In genomic region chr13:51451467-51452390, GRCh38 we compare ENCODE assay signal across 1 cellular context.
TF ChIP-seq lines count a peak whose summit lies in the region.

No MANE protein-coding gene starts in this region.

TF ChIP-seq in HepG2, 621 proteins besides CTCF, POLR2A, EP300 and RAD21 (continued from another document and continues in another):
- TF ChIP-seq ARID4A (CRISPR knock-in tag; IDR thresholded peaks at IDR 0.05; ENCODE audit: borderline replicate concordance) (peak; percentile 23; the same call in 1 of the 2 replicates), ZSCAN25 (CRISPR knock-in tag; IDR thresholded peaks at IDR 0.05) (peak; percentile 48; the same call in 1 of the 2 replicates), CHD2 (IDR thresholded peaks at IDR 0.05; ENCODE audit: low read depth, low read length) (peak; percentile 10; the same call in 1 of the 2 replicates), ZNF792 (CRISPR knock-in tag; IDR thresholded peaks at IDR 0.05) (0 out of 2 replicates have a peak, but pooled peaks have one; percentile 26), ZNF790 (CRISPR knock-in tag; IDR thresholded peaks at IDR 0.05; ENCODE audit: borderline replicate concordance) (0 out of 2 replicates have a peak, but pooled peaks have one; percentile 43), GABPB1 (CRISPR knock-in tag; IDR thresholded peaks at IDR 0.05) (0 out of 2 replicates have a peak, but pooled peaks have one; percentile 24), MAF1 (CRISPR knock-in tag; IDR thresholded peaks at IDR 0.05; ENCODE audit: borderline replicate concordance) (no peak), POLR2G (IDR thresholded peaks at IDR 0.05; ENCODE audit: low read depth, low read length) (peak; percentile 56; the same call in 1 of the 2 replicates), TAF1 (CRISPR knock-in tag; IDR thresholded peaks at IDR 0.05) (peak; percentile 55; the same call in 1 of the 2 replicates), AGO2 (optimal IDR thresholded peaks at IDR 0.05; ENCODE audit: low read depth, low read length) (peak; percentile 71), ZNF687 (CRISPR knock-in tag; IDR thresholded peaks at IDR 0.05) (peak; percentile 72), ZNF777 (CRISPR knock-in tag; IDR thresholded peaks at IDR 0.05) (0 out of 2 replicates have a peak, but pooled peaks have one; percentile 14), ZFP91 (CRISPR knock-in tag; IDR thresholded peaks at IDR 0.05; ENCODE audit: borderline replicate concordance) (peak; percentile 94), KMT2B (CRISPR knock-in tag; IDR thresholded peaks at IDR 0.05) (peak; percentile 38; the same call in 1 of the 2 replicates), ZBTB2 (CRISPR knock-in tag; IDR thresholded peaks at IDR 0.05; ENCODE audit: low read depth) (0 out of 2 replicates have a peak, but pooled peaks have one; percentile 47), ZNF564 (CRISPR knock-in tag; IDR thresholded peaks at IDR 0.05) (0 out of 2 replicates have a peak, but pooled peaks have one; percentile 6), FOXJ3 (CRISPR knock-in tag; IDR thresholded peaks at IDR 0.05; ENCODE audit: borderline replicate concordance) (no peak), ELF1 (CRISPR knock-in tag; IDR thresholded peaks at IDR 0.05) (peak; percentile 22; the same call in 1 of the 2 replicates), SETDB1 (CRISPR knock-in tag; IDR thresholded peaks at IDR 0.05; ENCODE audit: borderline replicate concordance) (no peak), ZBTB37 (CRISPR knock-in tag; IDR thresholded peaks at IDR 0.05) (no peak), ZFY (CRISPR knock-in tag; IDR thresholded peaks at IDR 0.05) (peak; percentile 48; the same call in 1 of the 2 replicates), ZNF143 (CRISPR knock-in tag; IDR thresholded peaks at IDR 0.05) (peak; percentile 69), ZNF414 (CRISPR knock-in tag; IDR thresholded peaks at IDR 0.05) (0 out of 2 replicates have a peak, but pooled peaks have one; percentile 37), KDM5B (CRISPR knock-in tag; IDR thresholded peaks at IDR 0.05; ENCODE audit: borderline replicate concordance) (peak; percentile 43; the same call in 1 of the 2 replicates), ARNT2 (CRISPR knock-in tag; IDR thresholded peaks at IDR 0.05; ENCODE audit: low read depth) (0 out of 2 replicates have a peak, but pooled peaks have one; percentile 21), SALL2 (CRISPR knock-in tag; IDR thresholded peaks at IDR 0.05) (peak; percentile 30; the same call in 1 of the 2 replicates), FOXP1 (IDR thresholded peaks at IDR 0.05) (no peak), FOXP1 (CRISPR knock-in tag; IDR thresholded peaks at IDR 0.05) (no peak), ZNF281 (CRISPR knock-in tag; IDR thresholded peaks at IDR 0.05; ENCODE audit: borderline replicate concordance) (peak; percentile 82), ZNF430 (CRISPR knock-in tag; IDR thresholded peaks at IDR 0.05) (0 out of 2 replicates have a peak, but pooled peaks have one; percentile 7), YY1 (IDR thresholded peaks at IDR 0.05; ENCODE audit: insufficient read depth, insufficient replicate concordance, low read depth, low read length) (peak; percentile 88), LCORL (IDR thresholded peaks at IDR 0.05) (no peak), LCORL (CRISPR knock-in tag; IDR thresholded peaks at IDR 0.05) (no peak), ZNF740 (CRISPR knock-in tag; IDR thresholded peaks at IDR 0.05) (peak; percentile 87; the same call in 1 of the 2 replicates), SPEN (CRISPR knock-in tag; IDR thresholded peaks at IDR 0.05; ENCODE audit: low read depth) (0 out of 2 replicates have a peak, but pooled peaks have one; percentile 13), ZFX (CRISPR knock-in tag; IDR thresholded peaks at IDR 0.05; ENCODE audit: low read depth) (peak; percentile 35; the same call in 1 of the 2 replicates), RBM39 (IDR thresholded peaks at IDR 0.05; ENCODE audit: low read depth, low read length, poor library complexity, severe bottlenecking) (peak; percentile 50), PATZ1 (CRISPR knock-in tag; IDR thresholded peaks at IDR 0.05) (peak; percentile 67; the same call in 1 of the 2 replicates), GTF2F1 (IDR thresholded peaks at IDR 0.05; ENCODE audit: low read length) (no peak)
